Comparison of ENCODE assay signal across 31 cellular contexts in genomic region chrX:38571058-38571457, GRCh38. TPM values are rescaled to one million over a fixed set of nuclear protein-coding genes. Genes with fewer than 3 reads are reported as not detected.
"Had no signal": no experiment of that assay in that cellular context is flagged by ENCODE, and none has a peak within 500 bp of the region (broad histone marks: within the 10 kb centered on the region; RNA-seq: fewer than 3 reads in every experiment).

No MANE protein-coding gene starts in this region.

- H3K4me3 ChIP-seq: body of pancreas, cardiac muscle cell, coronary artery, dorsolateral prefrontal cortex, esophagus muscularis mucosa had no signal

- H3K27me3 ChIP-seq: body of pancreas, cardiac muscle cell, esophagus muscularis mucosa had no signal

- ATAC-seq: activated CD4-positive, CD25-positive, alpha-beta regulatory T cell treated with anti-CD3 and anti-CD28 coated beads, Interleukin-2, amount 50 U/mL, for 24 hours; activated CD8-positive, alpha-beta T cell treated with anti-CD3 and anti-CD28 coated beads for 36 hours; activated T-cell treated with anti-CD3 and anti-CD28 coated beads, Interleukin-2, amount 50 U/mL, for 4 hours; activated T-helper 17 cell treated with anti-CD3 and anti-CD28 coated beads, Interleukin-2, amount 50 U/mL, for 72 hours; body of pancreas; T-helper 17 cell had no signal

- H3K9me3 ChIP-seq: body of pancreas, esophagus muscularis mucosa had no signal

- DNase-seq: activated B cell treated with CpG ODN at 0.5 μM for 24 hours; activated CD4-positive, alpha-beta T cell treated with anti-CD3 and anti-CD28 coated beads for 48 hours; activated CD4-positive, alpha-beta T cell treated with anti-CD3 and anti-CD28 coated beads, Interleukin-2, amount 50 U/mL, for 1 hour; activated CD4-positive, alpha-beta T cell treated with anti-CD3 and anti-CD28 coated beads, Interleukin-2, amount 50 U/mL, for 48 hours; activated CD8-positive, alpha-beta memory T cell treated with anti-CD3 and anti-CD28 coated beads for 24 hours; activated CD8-positive, alpha-beta T cell treated with anti-CD3 and anti-CD28 coated beads for 36 hours; activated effector memory CD4-positive, alpha-beta T cell treated with Interleukin-2 at 50 U/mL for 16 hours; activated gamma-delta T cell treated with Interleukin-2 at 50 U/mL for 16 hours; activated naive CD4-positive, alpha-beta T cell treated with anti-CD3 and anti-CD28 coated beads, Interleukin-2, amount 50 U/mL, for 16 hours; activated naive CD4-positive, alpha-beta T cell treated with Interleukin-2 at 50 U/mL for 16 hours; activated T-cell treated with anti-CD3 and anti-CD28 coated beads, Interleukin-2, amount 50 U/mL, for 4 hours; amniotic stem cell; anterior cingulate cortex; body of pancreas; central memory CD4-positive, alpha-beta T cell; dorsolateral prefrontal cortex; effector memory CD4-positive, alpha-beta T cell; endodermal cell; erythroblast; head of caudate nucleus; T-helper 1 cell; T-helper 17 cell; T1000; WERI-Rb-1 had no signal

- H3K36me3 ChIP-seq: cardiac muscle cell, esophagus muscularis mucosa, WERI-Rb-1 had no signal

- H3K4me1 ChIP-seq: body of pancreas, esophagus muscularis mucosa had no signal

- H3K27ac ChIP-seq: body of pancreas, cardiac muscle cell, coronary artery, esophagus muscularis mucosa, WERI-Rb-1 had no signal

RNA-seq across cellular contexts. Expression of gene TSPAN7, which starts 9.7 kb away (rescaled TPM):
- total RNA-seq: activated B cell treated with CpG ODN at 0.5 μM for 24 hours, fibroblast of lung, fibroblast of villous mesenchyme had no signal
